ENCODE assay signal across 1 cellular context in genomic region chr10:127715249-127715648, GRCh38.
TF ChIP-seq lines count a peak whose summit lies in the region.

No MANE protein-coding gene starts in this region.

TF ChIP-seq in H1, 55 proteins besides CTCF, POLR2A, EP300 and RAD21 (continued from another document):
- no peak for TF ChIP-seq MAX (IDR thresholded peaks at IDR 0.05)
- no peak for TF ChIP-seq SRF (IDR thresholded peaks at IDR 0.05; ENCODE audit: low read depth, low read length)
